1 cellular context compared by ENCODE assay signal in the genomic region with DNA sequence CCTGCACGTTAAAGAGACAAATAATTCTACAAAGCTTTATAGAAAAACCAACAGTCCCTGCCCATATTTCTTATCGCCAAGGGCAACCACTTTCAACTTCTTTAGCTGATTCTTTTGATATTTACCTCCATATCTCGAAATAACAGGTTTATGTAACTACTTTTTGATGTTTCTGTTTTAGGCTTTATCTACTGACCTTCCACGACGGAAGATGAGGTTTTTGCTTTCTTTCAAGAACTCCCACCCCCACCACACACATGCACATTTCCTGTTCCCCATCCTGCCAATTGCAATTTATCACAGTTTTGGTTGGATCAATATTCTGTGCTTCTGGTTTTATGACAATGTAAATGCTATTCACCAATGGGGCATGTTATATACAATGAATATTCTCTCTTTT.
TF ChIP-seq lines count a peak whose summit lies in the region.

No MANE protein-coding gene starts in this region.

TF ChIP-seq in HepG2, 621 proteins besides CTCF, POLR2A, EP300 and RAD21:
- TF ChIP-seq, protein P1, sequence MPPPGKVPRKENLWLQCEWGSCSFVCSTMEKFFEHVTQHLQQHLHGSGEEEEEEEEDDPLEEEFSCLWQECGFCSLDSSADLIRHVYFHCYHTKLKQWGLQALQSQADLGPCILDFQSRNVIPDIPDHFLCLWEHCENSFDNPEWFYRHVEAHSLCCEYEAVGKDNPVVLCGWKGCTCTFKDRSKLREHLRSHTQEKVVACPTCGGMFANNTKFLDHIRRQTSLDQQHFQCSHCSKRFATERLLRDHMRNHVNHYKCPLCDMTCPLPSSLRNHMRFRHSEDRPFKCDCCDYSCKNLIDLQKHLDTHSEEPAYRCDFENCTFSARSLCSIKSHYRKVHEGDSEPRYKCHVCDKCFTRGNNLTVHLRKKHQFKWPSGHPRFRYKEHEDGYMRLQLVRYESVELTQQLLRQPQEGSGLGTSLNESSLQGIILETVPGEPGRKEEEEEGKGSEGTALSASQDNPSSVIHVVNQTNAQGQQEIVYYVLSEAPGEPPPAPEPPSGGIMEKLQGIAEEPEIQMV (CRISPR knock-in tag; IDR thresholded peaks at IDR 0.05; ENCODE audit: low read depth) = no peak
- TF ChIP-seq YY1 (IDR thresholded peaks at IDR 0.05; ENCODE audit: insufficient read depth, insufficient replicate concordance, low read depth, low read length) (no peak), HES4 (CRISPR knock-in tag; IDR thresholded peaks at IDR 0.05; ENCODE audit: borderline replicate concordance) (no peak), ZNF235 (CRISPR knock-in tag; IDR thresholded peaks at IDR 0.05; ENCODE audit: borderline replicate concordance) (no peak), RFXAP (CRISPR knock-in tag; IDR thresholded peaks at IDR 0.05; ENCODE audit: borderline replicate concordance) (no peak), ZNF451 (CRISPR knock-in tag; IDR thresholded peaks at IDR 0.05) (no peak), HHEX (CRISPR knock-in tag; IDR thresholded peaks at IDR 0.05) (no peak), JUNB (CRISPR knock-in tag; IDR thresholded peaks at IDR 0.05; ENCODE audit: borderline replicate concordance) (no peak), ZNF30 (CRISPR knock-in tag; IDR thresholded peaks at IDR 0.05) (no peak), DPF2 (CRISPR knock-in tag; IDR thresholded peaks at IDR 0.05; ENCODE audit: borderline replicate concordance, low read depth) (no peak), ZKSCAN5 (CRISPR knock-in tag; IDR thresholded peaks at IDR 0.05) (no peak), ZNF331 (CRISPR knock-in tag; IDR thresholded peaks at IDR 0.05) (no peak), BORCS8-MEF2B (CRISPR knock-in tag; IDR thresholded peaks at IDR 0.05) (no peak)
- TF ChIP-seq, protein P2, sequence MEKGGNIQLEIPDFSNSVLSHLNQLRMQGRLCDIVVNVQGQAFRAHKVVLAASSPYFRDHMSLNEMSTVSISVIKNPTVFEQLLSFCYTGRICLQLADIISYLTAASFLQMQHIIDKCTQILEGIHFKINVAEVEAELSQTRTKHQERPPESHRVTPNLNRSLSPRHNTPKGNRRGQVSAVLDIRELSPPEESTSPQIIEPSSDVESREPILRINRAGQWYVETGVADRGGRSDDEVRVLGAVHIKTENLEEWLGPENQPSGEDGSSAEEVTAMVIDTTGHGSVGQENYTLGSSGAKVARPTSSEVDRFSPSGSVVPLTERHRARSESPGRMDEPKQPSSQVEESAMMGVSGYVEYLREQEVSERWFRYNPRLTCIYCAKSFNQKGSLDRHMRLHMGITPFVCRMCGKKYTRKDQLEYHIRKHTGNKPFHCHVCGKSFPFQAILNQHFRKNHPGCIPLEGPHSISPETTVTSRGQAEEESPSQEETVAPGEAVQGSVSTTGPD (CRISPR knock-in tag; IDR thresholded peaks at IDR 0.05) = no peak
- TF ChIP-seq, protein P3, sequence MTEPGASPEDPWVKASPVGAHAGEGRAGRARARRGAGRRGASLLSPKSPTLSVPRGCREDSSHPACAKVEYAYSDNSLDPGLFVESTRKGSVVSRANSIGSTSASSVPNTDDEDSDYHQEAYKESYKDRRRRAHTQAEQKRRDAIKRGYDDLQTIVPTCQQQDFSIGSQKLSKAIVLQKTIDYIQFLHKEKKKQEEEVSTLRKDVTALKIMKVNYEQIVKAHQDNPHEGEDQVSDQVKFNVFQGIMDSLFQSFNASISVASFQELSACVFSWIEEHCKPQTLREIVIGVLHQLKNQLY (CRISPR knock-in tag; IDR thresholded peaks at IDR 0.05) = no peak
TF ChIP-seq in HepG2: peak in this region for 0.
